ENCODE assay signal across 8 cellular contexts in genomic region chrX:137427813-137428212, GRCh38.
DNase-seq lines count a peak whose midpoint lies in the region; ATAC-seq and TF ChIP-seq lines count a peak whose summit lies in the region.

No MANE protein-coding gene starts in this region.

- H3K9me3 ChIP-seq in heart right ventricle = no peaks in the 10 kb centered on the region
- no peaks in the 10 kb centered on the region for H3K9me3 ChIP-seq in mononuclear cell (ENCODE audit: low read depth, low read length)

- TF ChIP-seq CTCF in heart right ventricle (IDR thresholded peaks at IDR 0.05) (no peak), coronary artery (IDR thresholded peaks at IDR 0.05) (no peak)

- H3K27me3 ChIP-seq in heart right ventricle = peaks cover 0 to 91% (median 69%) of the 10 kb centered on the region in 7 donors
- peaks cover 62% of the 10 kb centered on the region for H3K27me3 ChIP-seq in mononuclear cell (ENCODE audit: insufficient read depth, low read length)

- DNase-seq in heart right ventricle (no peak), left ventricle myocardium superior (no peak), coronary artery (ENCODE audit: low spot score) (no peak), SK-N-DZ (ENCODE audit: low spot score) (no peak), COR-L47 (lab: John Stamatoyannopoulos, UW) (no peak)

- intact Hi-C loops in heart right ventricle (cut with DNase I) (no loop called here), left ventricle myocardium superior (cut with micrococcal nuclease) (no loop called here)

- H3K4me1 ChIP-seq in heart right ventricle (peaks cover 0 to 18% (median 9%) of the 10 kb centered on the region in 9 donors), mononuclear cell (ENCODE audit: insufficient read depth, low read length) (peaks cover 17% of the 10 kb centered on the region), urinary bladder (ENCODE audit: insufficient read depth) (peaks cover 1% of the 10 kb centered on the region)

- no peaks in the 10 kb centered on the region for H3K36me3 ChIP-seq in heart right ventricle
- no peaks in the 10 kb centered on the region for H3K36me3 ChIP-seq in urinary bladder (ENCODE audit: insufficient read depth)

- 0% methylated on average over 18 to 19 of the region's 19 CpGs for WGBS in heart right ventricle, 2 donors
- under 1% methylated on average over 19 of the region's 19 CpGs for WGBS in urinary bladder

- peak overlapping the region; percentile 24 to 57 (median 52) for H3K4me3 ChIP-seq in heart right ventricle
- peak overlapping the region; percentile 72 for H3K4me3 ChIP-seq in coronary artery
- H3K4me3 ChIP-seq in mononuclear cell (ENCODE audit: low read length) = peak overlapping the region; percentile 12
- peak overlapping the region; percentile 59 for H3K4me3 ChIP-seq in urinary bladder (ENCODE audit: low read depth, low read length)

- no peak for ATAC-seq in heart right ventricle
- ATAC-seq in left ventricle myocardium superior = no peak
- no peak for ATAC-seq in HG03095 (IDR thresholded peaks at IDR 0.05; ENCODE audit: unreplicated experiment)

- H3K27ac ChIP-seq in heart right ventricle (no peak overlapping the region), coronary artery (no peak overlapping the region), urinary bladder (ENCODE audit: low read depth) (no peak overlapping the region)

Comparison
In these comparisons a context has a peak if more than half of its experiments do, and no peak if none do; other contexts are left out.
1. H3K4me3 ChIP-seq: peak in every context shown above with its lines; median percentile 72 in coronary artery; 59 in urinary bladder; 52 in heart right ventricle; 12 in mononuclear cell.